ENCODE assay signal across 2 cellular contexts in genomic region chr13:24185591-24186232, GRCh38.
TF ChIP-seq lines count a peak whose summit lies in the region.

No MANE protein-coding gene starts in this region.

TF ChIP-seq in HepG2, 621 proteins besides CTCF, POLR2A, EP300 and RAD21:
- no peak for TF ChIP-seq HNF4G (IDR thresholded peaks at IDR 0.05; ENCODE audit: borderline replicate concordance, low read depth, low read length)
- TF ChIP-seq HNF4G (CRISPR knock-in tag; IDR thresholded peaks at IDR 0.05; ENCODE audit: borderline replicate concordance, low read depth): no peak
- TF ChIP-seq MNT (IDR thresholded peaks at IDR 0.05): no peak
- TF ChIP-seq U2AF2 (IDR thresholded peaks at IDR 0.05; ENCODE audit: low read depth, low read length): no peak
- no peak for TF ChIP-seq ZNF569 (CRISPR knock-in tag; IDR thresholded peaks at IDR 0.05; ENCODE audit: borderline replicate concordance)
- no peak for TF ChIP-seq ZNF639 (CRISPR knock-in tag; conservative IDR thresholded peaks at IDR 0.05)
- TF ChIP-seq WIZ (CRISPR knock-in tag; IDR thresholded peaks at IDR 0.05): no peak
- TF ChIP-seq ZNF576 (CRISPR knock-in tag; IDR thresholded peaks at IDR 0.05): no peak
- no peak for TF ChIP-seq ZBTB25 (CRISPR knock-in tag; IDR thresholded peaks at IDR 0.05)

TF ChIP-seq in SK-N-SH treated with all-trans-retinoic acid at 6 μM for 48 hours, 23 proteins besides CTCF, POLR2A, EP300 and RAD21:
- no peak for TF ChIP-seq ZNF70 (CRISPR knock-in tag; IDR thresholded peaks at IDR 0.05)
- no peak for TF ChIP-seq ARNTL (CRISPR knock-in tag; IDR thresholded peaks at IDR 0.05; ENCODE audit: borderline replicate concordance, low read depth)
- no peak for TF ChIP-seq CSDC2 (CRISPR knock-in tag; IDR thresholded peaks at IDR 0.05)
- TF ChIP-seq BACH2 (CRISPR knock-in tag; IDR thresholded peaks at IDR 0.05; ENCODE audit: borderline replicate concordance): no peak
- no peak for TF ChIP-seq TSHZ2 (CRISPR knock-in tag; IDR thresholded peaks at IDR 0.05)
- TF ChIP-seq ESRRG (CRISPR knock-in tag; IDR thresholded peaks at IDR 0.05): no peak
- TF ChIP-seq RARB (CRISPR knock-in tag; IDR thresholded peaks at IDR 0.05): no peak
- no peak for TF ChIP-seq ZFP30 (CRISPR knock-in tag; IDR thresholded peaks at IDR 0.05)
- no peak for TF ChIP-seq OSR1 (CRISPR knock-in tag; IDR thresholded peaks at IDR 0.05)
- no peak for TF ChIP-seq CREB5 (CRISPR knock-in tag; IDR thresholded peaks at IDR 0.05; ENCODE audit: low read depth)
- TF ChIP-seq ZC3H10 (CRISPR knock-in tag; IDR thresholded peaks at IDR 0.05): no peak
- no peak for TF ChIP-seq TOX (CRISPR knock-in tag; IDR thresholded peaks at IDR 0.05; ENCODE audit: borderline replicate concordance)
